Comparison of ENCODE assay signal across 8 cellular contexts in genomic region chr5:17255471-17256016, GRCh38. TPM values are rescaled to one million over a fixed set of nuclear protein-coding genes. Genes with fewer than 3 reads are reported as not detected.
DNase-seq lines count a peak whose midpoint lies in the region; ATAC-seq and TF ChIP-seq lines count a peak whose summit lies in the region.

No MANE protein-coding gene starts in this region.

- no peaks in the 10 kb centered on the region for H3K36me3 Mint-ChIP-seq in activated CD4-positive, alpha-beta T cell treated with anti-CD3 and anti-CD28 coated beads, Interleukin-2, amount 10 ng/mL, durations not matched to agents 24 days and 14 days (ENCODE audit: low read depth)

- peaks cover 7% of the 10 kb centered on the region for H3K9me3 Mint-ChIP-seq in activated CD4-positive, alpha-beta T cell treated with anti-CD3 and anti-CD28 coated beads, Interleukin-2, amount 10 ng/mL, durations not matched to agents 24 days and 14 days

- TF ChIP-seq CTCF in GM12865 (IDR thresholded peaks at IDR 0.05; ENCODE audit: insufficient read depth, low read depth, low read length, missing control alignments): no peak
- no peak for TF ChIP-seq CTCF in fibroblast of mammary gland (conservative IDR thresholded peaks at IDR 0.05; ENCODE audit: control insufficient read depth, insufficient read depth, low read depth, low read length)

- peak; percentile 73 for DNase-seq in GM12865 (ENCODE audit: low read depth)
- peak; percentile 24 for DNase-seq in HT1080 (ENCODE audit: low read depth)
- peak; percentile 68 for DNase-seq in fibroblast of mammary gland (ENCODE audit: low read depth)
- DNase-seq in mucosa of gallbladder (ENCODE audit: low spot score): no peak
- no peak for DNase-seq in activated CD4-positive, alpha-beta T cell treated with anti-CD3 and anti-CD28 coated beads, Interleukin-2, amount 10 ng/mL, durations not matched to agents 24 days and 14 days
- DNase-seq in LoVo (ENCODE audit: low spot score): no peak
- no peak for DNase-seq in anterior cingulate cortex (lab: John Stamatoyannopoulos, UW)

- H3K4me1 Mint-ChIP-seq in activated CD4-positive, alpha-beta T cell treated with anti-CD3 and anti-CD28 coated beads, Interleukin-2, amount 10 ng/mL, durations not matched to agents 24 days and 14 days: no peaks in the 10 kb centered on the region

- no peak overlapping the region for H3K27ac Mint-ChIP-seq in activated CD4-positive, alpha-beta T cell treated with anti-CD3 and anti-CD28 coated beads, Interleukin-2, amount 10 ng/mL, durations not matched to agents 24 days and 14 days

- no peaks in the 10 kb centered on the region for H3K27me3 Mint-ChIP-seq in activated CD4-positive, alpha-beta T cell treated with anti-CD3 and anti-CD28 coated beads, Interleukin-2, amount 10 ng/mL, durations not matched to agents 24 days and 14 days

- ATAC-seq in GM21786 (IDR thresholded peaks at IDR 0.05; ENCODE audit: unreplicated experiment): peak; percentile 57

- intact Hi-C loops in activated CD4-positive, alpha-beta T cell treated with anti-CD3 and anti-CD28 coated beads, Interleukin-2, amount 10 ng/mL, durations not matched to agents 24 days and 14 days (cut with micrococcal nuclease): no loop called here

- H3K4me3 Mint-ChIP-seq in activated CD4-positive, alpha-beta T cell treated with anti-CD3 and anti-CD28 coated beads, Interleukin-2, amount 10 ng/mL, durations not matched to agents 24 days and 14 days: no peak overlapping the region

- H3K4me3 ChIP-seq in GM12865 (ENCODE audit: low read depth, low read length) (peak overlapping the region; percentile 3; the same call in 1 of the 2 replicates), fibroblast of mammary gland (ENCODE audit: control insufficient read depth, low read depth, low read length) (no peak overlapping the region)

RNA-seq across cellular contexts. Expression of gene BASP1, which starts 38.1 kb away (rescaled TPM):
- total RNA-seq in HT1080 (2014; rRNA removed; shearing (Covaris generic)): 134 and 149 TPM in 2 replicates
- 170 and 186 TPM in 2 replicates for polyA plus RNA-seq in HT1080 (2015; cell fraction: cytosol; rRNA removed)
- 70.1 and 81.9 TPM in 2 replicates for polyA plus RNA-seq in HT1080 (2015; cell fraction: nucleus; rRNA removed)
- total RNA-seq in mucosa of gallbladder: 40.3 TPM
- total RNA-seq in activated CD4-positive, alpha-beta T cell treated with anti-CD3 and anti-CD28 coated beads, Interleukin-2, amount 10 ng/mL, durations not matched to agents 24 days and 14 days: 0.33 and 0.37 TPM in 2 replicates

Comparison
In these comparisons a context has a peak if more than half of its experiments do, and no peak if none do; other contexts are left out.
1. DNase-seq: peak in GM12865 (single experiment), HT1080 (single experiment) and fibroblast of mammary gland (single experiment); none in mucosa of gallbladder (single experiment), activated CD4-positive, alpha-beta T cell treated with anti-CD3 and anti-CD28 coated beads, Interleukin-2, amount 10 ng/mL, durations not matched to agents 24 days and 14 days (single experiment), LoVo (single experiment) and anterior cingulate cortex (0 of 58).
2. RNA of gene BASP1, which starts 38.1 kb away (total RNA-seq): 134 to 149 TPM in HT1080 and 40.3 TPM in mucosa of gallbladder (single experiment); 0.33 to 0.37 TPM in activated CD4-positive, alpha-beta T cell treated with anti-CD3 and anti-CD28 coated beads, Interleukin-2, amount 10 ng/mL, durations not matched to agents 24 days and 14 days; every median in the first group is over 10 times any median in the second.